In the genomic region with DNA sequence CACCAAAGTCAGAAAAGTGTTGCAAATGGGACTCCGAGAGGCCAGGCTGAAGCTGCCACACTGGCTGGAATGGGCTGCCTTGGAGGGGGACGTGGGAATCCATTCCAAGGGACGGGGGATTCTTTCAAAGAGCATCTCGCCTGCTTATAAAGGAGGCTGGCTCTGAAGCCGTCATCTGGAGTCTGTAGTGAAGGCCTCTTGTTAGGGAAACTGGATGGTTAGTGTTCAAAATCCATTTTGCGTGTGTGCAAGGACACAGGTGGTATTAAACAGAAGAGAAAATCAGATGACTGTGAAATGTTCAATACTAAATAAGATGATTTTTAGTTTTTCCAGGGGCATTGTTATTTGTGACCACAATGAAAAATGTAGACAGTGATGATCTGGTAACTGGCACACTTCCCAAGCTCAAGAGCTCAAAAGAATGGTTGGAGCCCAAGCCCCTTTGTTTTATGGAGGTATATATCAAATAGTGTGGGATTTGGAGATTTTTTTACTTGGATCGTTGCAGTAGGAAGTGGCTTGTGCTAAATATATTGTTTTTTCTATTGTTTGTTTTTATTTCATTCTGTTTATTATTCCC, we compare ENCODE assay signal across 9 cellular contexts. TPM values are rescaled to one million over a fixed set of nuclear protein-coding genes. Genes with fewer than 3 reads are reported as not detected.
DNase-seq lines count a peak whose midpoint lies in the region; ATAC-seq and TF ChIP-seq lines count a peak whose summit lies in the region.
"Had no signal": no experiment of that assay in that cellular context is flagged by ENCODE, and none has a peak within 500 bp of the region (broad histone marks: within the 10 kb centered on the region; RNA-seq: fewer than 3 reads in every experiment).

No MANE protein-coding gene starts in this region.

- CTCF ChIA-PET in GM10248 (lab: Yijun Ruan, JAX) = interaction anchor here (0.7 to 2.8 kb wide), 7 partner anchors 10 to 53 kb away, joined by 3 to 16 read pairs (median 4); a partner anchor contains a TSS

- no peaks in the 10 kb centered on the region for H3K27me3 ChIP-seq in KMS-11 (ENCODE audit: insufficient read depth, low read depth)

- peak overlapping the region; percentile 70 for H3K27ac ChIP-seq in KMS-11
- H3K27ac ChIP-seq in temporal lobe (ENCODE audit: low read depth, low read length) = peak overlapping the region; percentile 89

- H3K79me2 ChIP-seq in KMS-11 (ENCODE audit: insufficient read depth, low read depth) = no peaks in the 10 kb centered on the region

- DNase-seq in COR-L47 (lab: John Stamatoyannopoulos, UW) = peak; percentile 19
- peak; percentile 32 for DNase-seq in amniotic epithelial cell (ENCODE audit: low read depth)
- peak; percentile 11 for DNase-seq in kidney glomerular epithelial cell (lab: John Stamatoyannopoulos, UW)
- no peak for DNase-seq in GM10248 (ENCODE audit: extremely low spot score)
- no peak for DNase-seq in activated CD4-positive, alpha-beta T cell treated with anti-CD3 and anti-CD28 coated beads, Interleukin-2, amount 50 U/mL, for 48 hours

- peak overlapping the region; percentile 74 for H3K4me3 ChIP-seq in KMS-11 (IDR thresholded peaks at IDR 0.05; ENCODE audit: insufficient read depth, low read depth, low read length)

- POLR2A ChIA-PET in GM10248 (lab: Yijun Ruan, JAX) = no interaction called here

- peak overlapping the region; percentile 86 for H3K4me2 ChIP-seq in KMS-11

- no peaks in the 10 kb centered on the region for H3K36me3 ChIP-seq in KMS-11 (ENCODE audit: insufficient read depth)

- H3K9ac ChIP-seq in KMS-11 = peak overlapping the region; percentile 68

- ATAC-seq in GM19467 (IDR thresholded peaks at IDR 0.05; ENCODE audit: unreplicated experiment) = peak; percentile 5

- peaks cover 20% of the 10 kb centered on the region for H3K4me1 ChIP-seq in KMS-11 (ENCODE audit: low read depth, poor library complexity, severe bottlenecking)

- H4K20me1 ChIP-seq in KMS-11 (ENCODE audit: insufficient read depth) = no peaks in the 10 kb centered on the region

- peak overlapping the region; percentile 85 for H2AFZ ChIP-seq in KMS-11 (ENCODE audit: low read depth)

- TF ChIP-seq CTCF in KMS-11 (conservative IDR thresholded peaks at IDR 0.05; ENCODE audit: low read depth, low read length) = no peak
- no peak for TF ChIP-seq CTCF in GM10248 (IDR thresholded peaks at IDR 0.05; ENCODE audit: control extremely low read depth, extremely low read depth, low read depth, missing control alignments)

RNA-seq across cellular contexts. Expression of a gene that starts 0.8 kb away (rescaled TPM):
- 71.8 TPM for total RNA-seq in temporal lobe

RNA-seq across cellular contexts. Expression of a gene that starts 1.0 kb away (rescaled TPM):
- total RNA-seq in temporal lobe = 0.98 TPM
- total RNA-seq: T-helper 2 cell treated with Interferon-gamma antibody and Interleukin-4, amounts not matched to agents 100 ng/mL and 5 ng/mL, for 36 hours had no signal

RNA-seq across cellular contexts. Expression of a gene that starts 39.5 kb away (rescaled TPM):
- total RNA-seq in temporal lobe = 17.7 TPM

RNA-seq across cellular contexts. Expression of a gene that starts 48.0 kb away (rescaled TPM):
- 84.1 TPM for total RNA-seq in temporal lobe

RNA-seq across cellular contexts. Expression of a gene that starts 50.8 kb away (rescaled TPM):
- 3.7 TPM for total RNA-seq in temporal lobe
- total RNA-seq: T-helper 2 cell treated with Interferon-gamma antibody and Interleukin-4, amounts not matched to agents 100 ng/mL and 5 ng/mL, for 36 hours had no signal

Comparison
In these comparisons a context has a peak if more than half of its experiments do, and no peak if none do; other contexts are left out.
1. DNase-seq: peak in COR-L47 (single experiment), amniotic epithelial cell (single experiment) and kidney glomerular epithelial cell (single experiment); none in GM10248 (single experiment) and activated CD4-positive, alpha-beta T cell treated with anti-CD3 and anti-CD28 coated beads, Interleukin-2, amount 50 U/mL, for 48 hours (0 of 2).